In the genomic region with DNA sequence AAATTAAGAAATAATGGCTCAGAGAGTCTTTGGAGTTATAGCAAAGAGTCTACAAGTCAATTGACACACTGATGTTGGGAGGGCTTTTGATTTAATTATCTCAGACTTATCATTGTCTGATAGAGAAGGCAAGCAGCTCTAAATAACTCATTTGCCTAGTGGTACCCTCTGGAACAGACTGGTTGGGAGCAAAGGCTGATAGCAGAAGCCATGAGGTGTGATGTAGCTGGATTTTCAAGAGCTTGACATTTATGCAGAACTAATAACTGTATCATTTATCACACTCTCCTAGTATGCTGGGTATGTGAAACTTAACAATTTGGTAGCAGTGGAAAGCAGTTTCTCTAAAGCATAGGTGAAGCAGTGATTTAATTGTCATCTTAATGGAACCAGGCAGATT, we compare ENCODE assay signal across 27 cellular contexts.
"Had no signal": no experiment of that assay in that cellular context is flagged by ENCODE, and none has a peak within 500 bp of the region (broad histone marks: within the 10 kb centered on the region; RNA-seq: fewer than 3 reads in every experiment).

No MANE protein-coding gene starts in this region.

- H3K36me3 ChIP-seq: stomach, suprapubic skin, thoracic aorta, thyroid gland, tibial artery, tibial nerve, transverse colon, upper lobe of left lung, upper lobe of right lung, uterus, vagina had no signal

- H3K27me3 ChIP-seq: stomach, suprapubic skin, testis, thyroid gland, tibial artery, tibial nerve, transverse colon, upper lobe of left lung, upper lobe of right lung, uterus, vagina had no signal

- ATAC-seq: stimulated activated effector memory CD8-positive, alpha-beta T cell treated with anti-CD3 and anti-CD28 coated beads, Interleukin-12 subunit alpha, Interleukin-12 subunit beta, amount 100 ng/mL, for 72 hours; stimulated activated memory B cell treated with anti-CD40 and anti-IgM and Interleukin-4, amounts not matched to agents 10 μg/mL and 1 μg/mL and 100 μg/mL, for 72 hours; stimulated activated naive B cell treated with anti-CD40 and anti-IgM and Interleukin-4, amounts not matched to agents 10 μg/mL and 1 μg/mL and 100 μg/mL, for 72 hours; stimulated activated naive CD8-positive, alpha-beta T cell treated with anti-CD3 and anti-CD28 coated beads, Interleukin-15, amount 100 ng/mL, for 72 hours; stimulated activated naive CD8-positive, alpha-beta T cell treated with anti-CD3 and anti-CD28 coated beads, Interleukin-15, Interleukin-2, amounts not matched to agents 100 U/mL and 50 U/mL, for 24 hours; upper lobe of right lung had no signal

- H3K27ac ChIP-seq: stomach, suprapubic skin, testis, thoracic aorta, thyroid gland, tibial artery, tibial nerve, transverse colon, upper lobe of left lung, upper lobe of right lung, uterus, vagina had no signal

- H3K9me3 ChIP-seq: stomach, suprapubic skin, testis, thoracic aorta, thyroid gland, tibial artery, tibial nerve, transverse colon, upper lobe of left lung, upper lobe of right lung, uterus, vagina had no signal

- H3K4me1 ChIP-seq: stomach, suprapubic skin, testis, thyroid gland, tibial nerve, transverse colon, upper lobe of left lung, upper lobe of right lung, uterus, vagina had no signal

- DNase-seq: stimulated activated CD4-positive, alpha-beta T cell treated with anti-CD3 and anti-CD28 coated beads, Interleukin-2, amount 100 ng/mL, for 48 hours; stimulated activated CD4-positive, alpha-beta T cell treated with anti-CD3 and anti-CD28 coated beads, Interleukin-4, amount 100 ng/mL, for 1 hour; stimulated activated CD4-positive, alpha-beta T cell treated with anti-CD3 and anti-CD28 coated beads, Interleukin-4, amount 100 ng/mL, for 24 hours; stimulated activated CD4-positive, alpha-beta T cell treated with anti-CD3 and anti-CD28 coated beads, Interleukin-4, amount 100 ng/mL, for 4 hours; stimulated activated CD8-positive, alpha-beta memory T cell treated with anti-CD3 and anti-CD28 coated beads, Interleukin-4, amount 100 ng/mL, for 48 hours; stimulated activated naive B cell treated with anti-CD40 and anti-IgM and Interleukin-4, amounts not matched to agents 10 μg/mL and 1 μg/mL and 100 μg/mL, for 72 hours; stimulated activated naive CD4-positive, alpha-beta T cell; stimulated activated naive CD4-positive, alpha-beta T cell treated with Interleukin-2 at 50 U/mL for 16 hours; stimulated activated naive CD8-positive, alpha-beta T cell treated with anti-CD3 and anti-CD28 coated beads, Interleukin-15, amount 100 ng/mL, for 72 hours; stimulated activated naive CD8-positive, alpha-beta T cell treated with anti-CD3 and anti-CD28 coated beads, Interleukin-15, Interleukin-2, amounts not matched to agents 100 U/mL and 50 U/mL, for 24 hours; stomach; substantia nigra; testis; thyroid gland; tibial artery; transverse colon; trophoblast cell; upper lobe of left lung; upper lobe of right lung; uterus had no signal

- H3K4me3 ChIP-seq: stomach, suprapubic skin, testis, thoracic aorta, thyroid gland, tibial artery, tibial nerve, transverse colon, upper lobe of left lung, upper lobe of right lung, uterus, vagina had no signal

- FAIRE-seq: urothelium cell line had no signal
